Comparison of ENCODE assay signal across 1 cellular context in the genomic region with DNA sequence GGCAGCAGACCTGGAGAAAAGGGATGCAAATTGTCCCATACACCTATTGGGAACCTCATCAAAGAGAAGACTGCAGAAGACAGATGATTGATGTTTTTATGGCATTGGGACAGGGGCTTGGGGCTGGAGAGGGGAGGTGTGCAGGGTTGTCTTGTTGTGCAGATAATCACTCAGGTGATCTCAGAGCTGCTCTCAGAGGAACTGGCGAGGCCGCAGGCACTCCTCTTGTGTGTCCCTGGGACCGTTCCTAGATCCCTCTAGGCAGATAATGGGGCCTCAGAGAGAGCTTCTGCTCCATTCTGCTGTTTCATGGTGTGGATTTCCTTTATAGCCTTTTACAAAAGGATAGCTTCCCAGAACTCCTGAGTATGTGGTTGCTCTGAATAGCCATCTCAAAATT.
TF ChIP-seq lines count a peak whose summit lies in the region.

No MANE protein-coding gene starts in this region.

TF ChIP-seq in SK-N-SH treated with all-trans-retinoic acid at 6 μM for 48 hours, 23 proteins besides CTCF, POLR2A, EP300 and RAD21 (continued from another document):
- TF ChIP-seq, protein P1, sequence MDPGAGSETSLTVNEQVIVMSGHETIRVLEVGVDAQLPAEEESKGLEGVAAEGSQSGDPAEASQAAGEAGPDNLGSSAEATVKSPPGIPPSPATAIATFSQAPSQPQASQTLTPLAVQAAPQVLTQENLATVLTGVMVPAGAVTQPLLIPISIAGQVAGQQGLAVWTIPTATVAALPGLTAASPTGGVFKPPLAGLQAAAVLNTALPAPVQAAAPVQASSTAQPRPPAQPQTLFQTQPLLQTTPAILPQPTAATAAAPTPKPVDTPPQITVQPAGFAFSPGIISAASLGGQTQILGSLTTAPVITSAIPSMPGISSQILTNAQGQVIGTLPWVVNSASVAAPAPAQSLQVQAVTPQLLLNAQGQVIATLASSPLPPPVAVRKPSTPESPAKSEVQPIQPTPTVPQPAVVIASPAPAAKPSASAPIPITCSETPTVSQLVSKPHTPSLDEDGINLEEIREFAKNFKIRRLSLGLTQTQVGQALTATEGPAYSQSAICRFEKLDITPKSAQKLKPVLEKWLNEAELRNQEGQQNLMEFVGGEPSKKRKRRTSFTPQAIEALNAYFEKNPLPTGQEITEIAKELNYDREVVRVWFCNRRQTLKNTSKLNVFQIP (CRISPR knock-in tag; IDR thresholded peaks at IDR 0.05; ENCODE audit: borderline replicate concordance, low read depth), result no peak
- TF ChIP-seq, protein P2, sequence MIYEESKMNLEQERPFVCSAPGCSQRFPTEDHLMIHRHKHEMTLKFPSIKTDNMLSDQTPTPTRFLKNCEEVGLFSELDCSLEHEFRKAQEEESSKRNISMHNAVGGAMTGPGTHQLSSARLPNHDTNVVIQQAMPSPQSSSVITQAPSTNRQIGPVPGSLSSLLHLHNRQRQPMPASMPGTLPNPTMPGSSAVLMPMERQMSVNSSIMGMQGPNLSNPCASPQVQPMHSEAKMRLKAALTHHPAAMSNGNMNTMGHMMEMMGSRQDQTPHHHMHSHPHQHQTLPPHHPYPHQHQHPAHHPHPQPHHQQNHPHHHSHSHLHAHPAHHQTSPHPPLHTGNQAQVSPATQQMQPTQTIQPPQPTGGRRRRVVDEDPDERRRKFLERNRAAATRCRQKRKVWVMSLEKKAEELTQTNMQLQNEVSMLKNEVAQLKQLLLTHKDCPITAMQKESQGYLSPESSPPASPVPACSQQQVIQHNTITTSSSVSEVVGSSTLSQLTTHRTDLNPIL (CRISPR knock-in tag; IDR thresholded peaks at IDR 0.05; ENCODE audit: low read depth), result no peak
- no peak for TF ChIP-seq PPARA (CRISPR knock-in tag; IDR thresholded peaks at IDR 0.05; ENCODE audit: borderline replicate concordance)
- TF ChIP-seq ZFP3 (CRISPR knock-in tag; IDR thresholded peaks at IDR 0.05), result no peak
- no peak for TF ChIP-seq RARB (CRISPR knock-in tag; IDR thresholded peaks at IDR 0.05)
- TF ChIP-seq ESRRG (CRISPR knock-in tag; IDR thresholded peaks at IDR 0.05), result no peak
- TF ChIP-seq ISL1 (CRISPR knock-in tag; IDR thresholded peaks at IDR 0.05), result no peak
- TF ChIP-seq CSRNP3 (CRISPR knock-in tag; IDR thresholded peaks at IDR 0.05), result no peak
- TF ChIP-seq ZNF70 (CRISPR knock-in tag; IDR thresholded peaks at IDR 0.05), result no peak
- TF ChIP-seq SNAI2 (CRISPR knock-in tag; IDR thresholded peaks at IDR 0.05), result no peak
- no peak for TF ChIP-seq CSDC2 (CRISPR knock-in tag; IDR thresholded peaks at IDR 0.05)
- TF ChIP-seq OSR1 (CRISPR knock-in tag; IDR thresholded peaks at IDR 0.05), result no peak
